ENCODE assay signal across 1 cellular context in the genomic region with DNA sequence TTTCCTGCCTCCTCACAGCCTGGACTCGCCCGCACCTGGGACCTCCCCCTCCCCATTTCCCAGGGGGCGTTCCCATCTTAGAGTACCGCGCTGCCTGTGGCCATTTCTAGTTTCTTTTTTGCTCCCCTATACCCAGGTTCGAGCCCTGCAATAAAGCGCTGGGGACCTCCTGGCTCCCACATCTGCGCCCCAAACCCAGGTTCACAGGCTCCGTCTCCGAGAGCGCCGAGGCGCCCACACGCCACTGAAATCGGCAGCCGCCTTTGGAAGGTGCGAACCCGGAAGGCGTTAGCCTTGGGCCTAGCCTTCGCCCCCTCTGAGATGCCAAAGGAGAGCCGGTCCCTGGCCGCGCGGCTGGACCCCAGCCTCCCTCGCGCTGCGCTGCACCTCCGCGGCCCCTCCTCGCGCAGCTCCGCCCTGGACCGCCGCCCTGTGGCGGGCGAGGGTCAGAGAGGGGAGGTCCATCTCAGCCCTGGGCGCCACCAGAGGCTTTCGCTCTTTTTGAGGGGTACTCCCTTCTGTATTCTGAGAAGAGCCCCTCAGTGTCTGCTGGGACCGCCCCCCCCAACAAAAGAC.
TF ChIP-seq lines count a peak whose summit lies in the region.

No MANE protein-coding gene starts in this region.

TF ChIP-seq in neural cell, 6 proteins besides CTCF, POLR2A, EP300 and RAD21 (continued from another document):
- TF ChIP-seq, protein P1, sequence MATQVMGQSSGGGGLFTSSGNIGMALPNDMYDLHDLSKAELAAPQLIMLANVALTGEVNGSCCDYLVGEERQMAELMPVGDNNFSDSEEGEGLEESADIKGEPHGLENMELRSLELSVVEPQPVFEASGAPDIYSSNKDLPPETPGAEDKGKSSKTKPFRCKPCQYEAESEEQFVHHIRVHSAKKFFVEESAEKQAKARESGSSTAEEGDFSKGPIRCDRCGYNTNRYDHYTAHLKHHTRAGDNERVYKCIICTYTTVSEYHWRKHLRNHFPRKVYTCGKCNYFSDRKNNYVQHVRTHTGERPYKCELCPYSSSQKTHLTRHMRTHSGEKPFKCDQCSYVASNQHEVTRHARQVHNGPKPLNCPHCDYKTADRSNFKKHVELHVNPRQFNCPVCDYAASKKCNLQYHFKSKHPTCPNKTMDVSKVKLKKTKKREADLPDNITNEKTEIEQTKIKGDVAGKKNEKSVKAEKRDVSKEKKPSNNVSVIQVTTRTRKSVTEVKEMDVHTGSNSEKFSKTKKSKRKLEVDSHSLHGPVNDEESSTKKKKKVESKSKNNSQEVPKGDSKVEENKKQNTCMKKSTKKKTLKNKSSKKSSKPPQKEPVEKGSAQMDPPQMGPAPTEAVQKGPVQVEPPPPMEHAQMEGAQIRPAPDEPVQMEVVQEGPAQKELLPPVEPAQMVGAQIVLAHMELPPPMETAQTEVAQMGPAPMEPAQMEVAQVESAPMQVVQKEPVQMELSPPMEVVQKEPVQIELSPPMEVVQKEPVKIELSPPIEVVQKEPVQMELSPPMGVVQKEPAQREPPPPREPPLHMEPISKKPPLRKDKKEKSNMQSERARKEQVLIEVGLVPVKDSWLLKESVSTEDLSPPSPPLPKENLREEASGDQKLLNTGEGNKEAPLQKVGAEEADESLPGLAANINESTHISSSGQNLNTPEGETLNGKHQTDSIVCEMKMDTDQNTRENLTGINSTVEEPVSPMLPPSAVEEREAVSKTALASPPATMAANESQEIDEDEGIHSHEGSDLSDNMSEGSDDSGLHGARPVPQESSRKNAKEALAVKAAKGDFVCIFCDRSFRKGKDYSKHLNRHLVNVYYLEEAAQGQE (IDR thresholded peaks at IDR 0.05; ENCODE audit: borderline replicate concordance): no peak
- no peak for TF ChIP-seq TAF1 (IDR thresholded peaks at IDR 0.05; ENCODE audit: low read depth)
